Comparison of ENCODE assay signal across 30 cellular contexts in the genomic region with DNA sequence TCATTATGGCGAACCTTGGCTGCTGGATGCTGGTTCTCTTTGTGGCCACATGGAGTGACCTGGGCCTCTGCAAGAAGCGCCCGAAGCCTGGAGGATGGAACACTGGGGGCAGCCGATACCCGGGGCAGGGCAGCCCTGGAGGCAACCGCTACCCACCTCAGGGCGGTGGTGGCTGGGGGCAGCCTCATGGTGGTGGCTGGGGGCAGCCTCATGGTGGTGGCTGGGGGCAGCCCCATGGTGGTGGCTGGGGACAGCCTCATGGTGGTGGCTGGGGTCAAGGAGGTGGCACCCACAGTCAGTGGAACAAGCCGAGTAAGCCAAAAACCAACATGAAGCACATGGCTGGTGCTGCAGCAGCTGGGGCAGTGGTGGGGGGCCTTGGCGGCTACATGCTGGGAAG. TPM values are rescaled to one million over a fixed set of nuclear protein-coding genes. Genes with fewer than 3 reads are reported as not detected.
"Had no signal": no experiment of that assay in that cellular context is flagged by ENCODE, and none has a peak within 500 bp of the region (broad histone marks: within the 10 kb centered on the region; RNA-seq: fewer than 3 reads in every experiment).

No MANE protein-coding gene starts in this region.

- ATAC-seq: activated CD4-positive, alpha-beta T cell treated with anti-CD3 and anti-CD28 coated beads for 36 hours; activated naive CD8-positive, alpha-beta T cell treated with anti-CD3 and anti-CD28 coated beads, Interleukin-2, amount 50 U/mL, for 24 hours; body of pancreas; foreskin keratinocyte; gastrocnemius medialis had no signal

- H3K27me3 ChIP-seq: adrenal gland, body of pancreas, colonic mucosa, esophagus muscularis mucosa, foreskin keratinocyte, gastrocnemius medialis had no signal

- H3K27ac Mint-ChIP-seq: activated CD4-positive, alpha-beta memory T cell treated with anti-CD3 and anti-CD28 coated beads for 36 hours; activated CD4-positive, alpha-beta T cell treated with anti-CD3 and anti-CD28 coated beads for 36 hours; activated naive CD4-positive, alpha-beta T cell treated with anti-CD3 and anti-CD28 coated beads for 36 hours; activated naive CD4-positive, alpha-beta T cell treated with anti-CD3 and anti-CD28 coated beads, Interleukin-2, amount 50 U/mL, for 24 hours; activated naive CD8-positive, alpha-beta T cell treated with anti-CD3 and anti-CD28 coated beads, Interleukin-2, amount 50 U/mL, for 24 hours; activated T-helper 1 cell treated with anti-CD3 and anti-CD28 coated beads, Interleukin-12 subunit alpha, Interleukin-12 subunit beta, Interleukin-2, Interleukin-4 antibody, amounts not matched to agents 30 ng/mL and 10 ng/mL and 1 ng/mL, durations not matched to agents 14 hours and 24 hours and 36 hours; activated T-helper 2 cell treated with anti-CD3 and anti-CD28 coated beads, Interferon-gamma antibody, Interleukin-2, Interleukin-4, amounts not matched to agents 10 μg/mL and 5 μg/mL and 100 μg/mL, durations not matched to agents 14 hours and 24 hours and 36 hours had no signal

- H3K27ac ChIP-seq: adrenal gland, body of pancreas, colonic mucosa, esophagus muscularis mucosa, foreskin keratinocyte, gastrocnemius medialis had no signal

- H3K4me3 Mint-ChIP-seq: activated CD4-positive, alpha-beta memory T cell treated with anti-CD3 and anti-CD28 coated beads for 36 hours; activated CD4-positive, alpha-beta T cell treated with anti-CD3 and anti-CD28 coated beads for 36 hours; activated CD4-positive, alpha-beta T cell treated with anti-CD3 and anti-CD28 coated beads, Interleukin-2, amount 10 ng/mL, durations not matched to agents 24 days and 14 days; activated naive CD4-positive, alpha-beta T cell treated with anti-CD3 and anti-CD28 coated beads for 36 hours; activated naive CD4-positive, alpha-beta T cell treated with anti-CD3 and anti-CD28 coated beads, Interleukin-2, amount 50 U/mL, for 24 hours; activated naive CD8-positive, alpha-beta T cell treated with anti-CD3 and anti-CD28 coated beads for 36 hours; activated naive CD8-positive, alpha-beta T cell treated with anti-CD3 and anti-CD28 coated beads, Interleukin-2, amount 50 U/mL, for 24 hours; activated T-helper 1 cell treated with anti-CD3 and anti-CD28 coated beads, Interleukin-12 subunit alpha, Interleukin-12 subunit beta, Interleukin-2, Interleukin-4 antibody, amounts not matched to agents 30 ng/mL and 10 ng/mL and 1 ng/mL, durations not matched to agents 14 hours and 24 hours and 36 hours had no signal

- H3K4me3 ChIP-seq: adrenal gland, body of pancreas, colonic mucosa, esophagus muscularis mucosa, gastrocnemius medialis had no signal

- H3K36me3 ChIP-seq: colonic mucosa had no signal

- H3K4me1 ChIP-seq: adrenal gland, colonic mucosa had no signal

- H3K9me3 Mint-ChIP-seq: activated CD4-positive, alpha-beta memory T cell treated with anti-CD3 and anti-CD28 coated beads for 36 hours; activated CD4-positive, alpha-beta T cell treated with anti-CD3 and anti-CD28 coated beads, Interleukin-2, amount 10 ng/mL, durations not matched to agents 24 days and 14 days; activated naive CD4-positive, alpha-beta T cell treated with anti-CD3 and anti-CD28 coated beads for 36 hours; activated naive CD4-positive, alpha-beta T cell treated with anti-CD3 and anti-CD28 coated beads, Interleukin-2, amount 50 U/mL, for 24 hours; activated naive CD8-positive, alpha-beta T cell treated with anti-CD3 and anti-CD28 coated beads for 36 hours; activated naive CD8-positive, alpha-beta T cell treated with anti-CD3 and anti-CD28 coated beads, Interleukin-2, amount 50 U/mL, for 24 hours; activated T-helper 1 cell treated with anti-CD3 and anti-CD28 coated beads, Interleukin-12 subunit alpha, Interleukin-12 subunit beta, Interleukin-2, Interleukin-4 antibody, amounts not matched to agents 30 ng/mL and 10 ng/mL and 1 ng/mL, durations not matched to agents 14 hours and 24 hours and 36 hours; activated T-helper 2 cell treated with anti-CD3 and anti-CD28 coated beads, Interferon-gamma antibody, Interleukin-2, Interleukin-4, amounts not matched to agents 10 μg/mL and 5 μg/mL and 100 μg/mL, durations not matched to agents 14 hours and 24 hours and 36 hours had no signal

- H3K9me3 ChIP-seq: adrenal gland, body of pancreas, colonic mucosa, esophagus muscularis mucosa, gastrocnemius medialis had no signal

- H3K27me3 Mint-ChIP-seq: activated CD4-positive, alpha-beta memory T cell treated with anti-CD3 and anti-CD28 coated beads for 36 hours; activated CD4-positive, alpha-beta T cell treated with anti-CD3 and anti-CD28 coated beads for 36 hours; activated CD4-positive, alpha-beta T cell treated with anti-CD3 and anti-CD28 coated beads, Interleukin-2, amount 10 ng/mL, durations not matched to agents 24 days and 14 days; activated naive CD4-positive, alpha-beta T cell treated with anti-CD3 and anti-CD28 coated beads, Interleukin-2, amount 50 U/mL, for 24 hours; activated naive CD8-positive, alpha-beta T cell treated with anti-CD3 and anti-CD28 coated beads, Interleukin-2, amount 50 U/mL, for 24 hours had no signal

- DNase-seq: activated CD4-positive, alpha-beta memory T cell treated with anti-CD3 and anti-CD28 coated beads for 36 hours; activated CD4-positive, alpha-beta T cell treated with anti-CD3 and anti-CD28 coated beads for 36 hours; activated CD4-positive, alpha-beta T cell treated with anti-CD3 and anti-CD28 coated beads, Interleukin-2, amount 10 ng/mL, durations not matched to agents 24 days and 14 days; activated CD4-positive, CD25-positive, alpha-beta regulatory T cell; activated CD4-positive, CD25-positive, alpha-beta regulatory T cell treated with anti-CD3 and anti-CD28 coated beads, Interleukin-2, amount 50 U/mL, for 72 hours; activated CD8-positive, alpha-beta memory T cell treated with anti-CD3 and anti-CD28 coated beads, Interleukin-2, amount 50 U/mL, for 4 hours; activated effector memory CD4-positive, alpha-beta T cell treated with anti-CD3 and anti-CD28 coated beads, Interleukin-2, amount 50 U/mL, for 16 hours; activated naive CD4-positive, alpha-beta T cell treated with anti-CD3 and anti-CD28 coated beads for 36 hours; activated naive CD8-positive, alpha-beta T cell treated with anti-CD3 and anti-CD28 coated beads for 36 hours; activated naive CD8-positive, alpha-beta T cell treated with anti-CD3 and anti-CD28 coated beads, Interleukin-2, amount 50 U/mL, for 24 hours; activated T-cell treated with anti-CD3 and anti-CD28 coated beads, Interleukin-2, amount 50 U/mL, for 1 hour; activated T-cell treated with anti-CD3 and anti-CD28 coated beads, Interleukin-2, amount 50 U/mL, for 48 hours; adrenal gland; amygdala; aorta; body of pancreas; caudate nucleus; cerebellar nuclear complex; colonic mucosa; effector CD8-positive, alpha-beta T cell; erythroblast; foreskin keratinocyte; gastrocnemius medialis; glutamatergic neuron; T-helper 2 cell had no signal

RNA-seq across cellular contexts. Expression of a gene that starts 22.5 kb away (rescaled TPM):
- total RNA-seq: activated CD4-positive, alpha-beta memory T cell treated with anti-CD3 and anti-CD28 coated beads for 36 hours; activated CD4-positive, alpha-beta T cell treated with anti-CD3 and anti-CD28 coated beads for 36 hours; activated CD4-positive, alpha-beta T cell treated with anti-CD3 and anti-CD28 coated beads, Interleukin-2, amount 10 ng/mL, durations not matched to agents 24 days and 14 days; activated naive CD4-positive, alpha-beta T cell treated with anti-CD3 and anti-CD28 coated beads for 36 hours; activated naive CD8-positive, alpha-beta T cell treated with anti-CD3 and anti-CD28 coated beads for 36 hours; activated T-helper 1 cell treated with anti-CD3 and anti-CD28 coated beads, Interleukin-12 subunit alpha, Interleukin-12 subunit beta, Interleukin-2, Interleukin-4 antibody, amounts not matched to agents 30 ng/mL and 10 ng/mL and 1 ng/mL, durations not matched to agents 14 hours and 24 hours and 36 hours; activated T-helper 2 cell treated with anti-CD3 and anti-CD28 coated beads, Interferon-gamma antibody, Interleukin-2, Interleukin-4, amounts not matched to agents 10 μg/mL and 5 μg/mL and 100 μg/mL, durations not matched to agents 14 hours and 24 hours and 36 hours; adrenal gland; body of pancreas; esophagus muscularis mucosa; foreskin keratinocyte; gastrocnemius medialis; T-helper 1 cell treated with Interleukin-12 subunit alpha and Interleukin-12 subunit beta and Interleukin-4 antibody, amounts not matched to agents 30 ng/mL and 1 ng/mL, for 36 hours had no signal
- polyA plus RNA-seq: adrenal gland, aorta, foreskin keratinocyte had no signal
